In genomic region chr6:128239898-128240509, GRCh38 we compare ENCODE assay signal across 11 cellular contexts.
DNase-seq lines count a peak whose midpoint lies in the region; ATAC-seq, FAIRE-seq and TF ChIP-seq lines count a peak whose summit lies in the region.
"Had no signal": no experiment of that assay in that cellular context is flagged by ENCODE, and none has a peak within 500 bp of the region (broad histone marks: within the 10 kb centered on the region; RNA-seq: fewer than 3 reads in every experiment).

No MANE protein-coding gene starts in this region.

- no peak for FAIRE-seq in pancreas (lab: Jason Lieb, UNC)

- peaks cover 24% of the 10 kb centered on the region for H3K4me1 Mint-ChIP-seq in HFFc6 (ENCODE audit: low read depth)

- no peaks in the 10 kb centered on the region for H3K9me3 Mint-ChIP-seq in HFFc6

- H3K4me1 ChIP-seq in mononuclear cell (ENCODE audit: insufficient read depth, low read length) (no peaks in the 10 kb centered on the region), pancreas (no peaks in the 10 kb centered on the region), upper lobe of right lung (no peaks in the 10 kb centered on the region)

- no peaks in the 10 kb centered on the region for H3K27me3 ChIP-seq in mononuclear cell (ENCODE audit: insufficient read depth, low read length)
- H3K27me3 ChIP-seq in pancreas = no peaks in the 10 kb centered on the region
- H3K27me3 ChIP-seq in upper lobe of right lung = no peaks in the 10 kb centered on the region
- H3K27me3 ChIP-seq: ovary had no signal

- 89% methylated on average over 5 of the region's 5 CpGs for WGBS in pancreas, 2 donors

- intact Hi-C loops in pancreas (cut with DNase I) (no loop called here), sciatic nerve (cut with DNase I) (no loop called here), upper lobe of right lung (cut with DNase I) (no loop called here)

- TF ChIP-seq CTCF in HFFc6 (IDR thresholded peaks at IDR 0.05) (no peak), pancreas (IDR thresholded peaks at IDR 0.05) (no peak), upper lobe of right lung (IDR thresholded peaks at IDR 0.05) (no peak)

- no peak overlapping the region for H3K27ac ChIP-seq in pancreas
- H3K27ac ChIP-seq in upper lobe of right lung = no peak overlapping the region
- H3K27ac ChIP-seq: ovary had no signal

- ATAC-seq in GM18868 (IDR thresholded peaks at IDR 0.05; ENCODE audit: unreplicated experiment) (peak; percentile 75), GM21619 (IDR thresholded peaks at IDR 0.05; ENCODE audit: unreplicated experiment) (peak; percentile 70), HG03457 (IDR thresholded peaks at IDR 0.05; ENCODE audit: unreplicated experiment) (peak; percentile 58), pancreas (no peak), sciatic nerve (no peak), upper lobe of right lung (no peak)

- DNase-seq in HFFc6 = no peak
- no peak for DNase-seq in pancreas
- DNase-seq in sciatic nerve (ENCODE audit: low spot score) = no peak
- no peak for DNase-seq in upper lobe of right lung
- DNase-seq: DND-41, GOT3, ovary had no signal

- H3K4me3 ChIP-seq in mononuclear cell (ENCODE audit: low read length) (peak overlapping the region; percentile 18), pancreas (no peak overlapping the region), upper lobe of right lung (no peak overlapping the region)
- H3K4me3 ChIP-seq: ovary had no signal

- H3K4me3 Mint-ChIP-seq in HFFc6 = no peak overlapping the region

- no peaks in the 10 kb centered on the region for H3K36me3 ChIP-seq in pancreas
- no peaks in the 10 kb centered on the region for H3K36me3 ChIP-seq in upper lobe of right lung
- H3K36me3 ChIP-seq: ovary had no signal

- H3K9me3 ChIP-seq in mononuclear cell (ENCODE audit: low read depth, low read length) (no peaks in the 10 kb centered on the region), pancreas (no peaks in the 10 kb centered on the region), upper lobe of right lung (no peaks in the 10 kb centered on the region)
- H3K9me3 ChIP-seq: ovary had no signal

- peaks cover 10% of the 10 kb centered on the region; the same call in 1 of the 2 replicates for H3K36me3 Mint-ChIP-seq in HFFc6 (ENCODE audit: low read depth)

- peaks cover 2% of the 10 kb centered on the region; the same call in 1 of the 2 replicates for H3K27me3 Mint-ChIP-seq in HFFc6 (ENCODE audit: insufficient read depth)

- H3K27ac Mint-ChIP-seq in HFFc6 = no peak overlapping the region

Comparison
In these comparisons a context has a peak if more than half of its experiments do, and no peak if none do; other contexts are left out.
1. ATAC-seq: peak in GM18868 (single experiment), GM21619 (single experiment) and HG03457 (single experiment); none in pancreas (0 of 4), sciatic nerve (single experiment) and upper lobe of right lung (single experiment).